In the genomic region with DNA sequence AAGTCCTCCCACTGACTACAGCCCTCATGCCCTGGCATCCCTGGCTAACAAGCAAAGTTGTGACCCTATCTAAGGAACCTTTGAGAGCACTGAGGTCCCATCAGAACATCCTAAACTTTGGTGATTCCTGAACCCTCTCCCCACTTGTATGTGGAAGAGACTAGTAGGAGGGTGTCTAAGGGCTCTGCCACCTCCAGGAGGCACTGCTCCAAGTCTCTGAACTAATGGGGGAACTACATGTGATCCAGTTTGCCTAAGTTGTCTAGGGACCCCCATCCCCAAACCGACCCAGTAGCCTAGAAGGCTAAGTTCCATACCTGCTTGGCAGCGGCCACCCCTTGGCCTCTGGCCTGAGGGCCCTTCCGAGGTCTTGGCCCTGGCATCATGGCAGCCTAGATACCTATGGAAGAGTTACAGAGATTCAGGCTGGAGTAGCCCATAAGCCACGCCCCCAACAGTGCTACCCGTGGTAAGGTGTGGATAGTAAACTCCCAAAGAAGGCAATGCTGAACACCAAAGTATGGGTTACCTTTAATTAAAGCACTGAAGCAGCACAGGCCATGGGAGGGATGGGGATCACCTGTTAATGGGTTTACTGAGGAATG, we compare ENCODE assay signal across 8 cellular contexts. TPM values are rescaled to one million over a fixed set of nuclear protein-coding genes. Genes with fewer than 3 reads are reported as not detected.
A peak's percentile ranks its signal among the peaks of the same experiment; 100 is the strongest.
DNase-seq lines count a peak whose midpoint lies in the region; ATAC-seq and TF ChIP-seq lines count a peak whose summit lies in the region.

No MANE protein-coding gene starts in this region.

- no peaks in the 10 kb centered on the region for H3K9me3 ChIP-seq in BLaER1
- H3K9me3 ChIP-seq in WERI-Rb-1 (ENCODE audit: severe bottlenecking): no peaks in the 10 kb centered on the region
- H3K9me3 ChIP-seq in prostate gland: no peaks in the 10 kb centered on the region

- CTCF ChIA-PET in MCF 10A (lab: Yijun Ruan, JAX): interaction anchor here (0.8 to 1.2 kb wide), 2 partner anchors 67 to 237 kb away, joined by 3 read pairs; no protein-coding TSS in a partner anchor

- BruUV-seq in MCF 10A (replicated peaks; lab: Mats Ljungman, UMichigan): no TSS peak

- no peak for TF ChIP-seq CTCF in MCF 10A (IDR thresholded peaks at IDR 0.05; ENCODE audit: unreplicated experiment)
- TF ChIP-seq CTCF in WERI-Rb-1 (IDR thresholded peaks at IDR 0.05; ENCODE audit: low read depth, low read length): no peak
- no peak for TF ChIP-seq CTCF in prostate gland (IDR thresholded peaks at IDR 0.05)

- intact Hi-C loops in MCF 10A (cut with micrococcal nuclease) (no loop called here), prostate gland (cut with DNase I) (loop anchor here (10.0 kb wide), 1 partner anchor 220 kb away; the partner anchor contains the start of gene ZFYVE9)

- no peak for ATAC-seq in naive thymus-derived CD8-positive, alpha-beta T cell
- ATAC-seq in left lobe of liver: no peak

- peaks cover 52% of the 10 kb centered on the region for H3K36me3 ChIP-seq in BLaER1
- peaks cover 45% of the 10 kb centered on the region for H3K36me3 ChIP-seq in WERI-Rb-1
- H3K36me3 ChIP-seq in prostate gland: peaks cover 11 to 12% of the 10 kb centered on the region in 2 donors

- H3K27ac Mint-ChIP-seq in MCF 10A (ENCODE audit: low read depth, unreplicated experiment): peak overlapping the region; percentile 95
- peak overlapping the region; percentile 56 to 96 (median 80) for H3K27ac Mint-ChIP-seq in naive thymus-derived CD8-positive, alpha-beta T cell

- peak overlapping the region; percentile 91; the same call in 1 of the 2 replicates for H3K4me3 ChIP-seq in BLaER1
- H3K4me3 ChIP-seq in WERI-Rb-1 (ENCODE audit: low read depth, low read length): no peak overlapping the region
- no peak overlapping the region for H3K4me3 ChIP-seq in prostate gland

- peak overlapping the region; percentile 93 for H3K4me2 ChIP-seq in BLaER1

- no peaks in the 10 kb centered on the region for H3K27me3 Mint-ChIP-seq in MCF 10A (ENCODE audit: insufficient read depth, unreplicated experiment)
- H3K27me3 Mint-ChIP-seq in naive thymus-derived CD8-positive, alpha-beta T cell: no peaks in the 10 kb centered on the region

- no peak overlapping the region for H3K27ac ChIP-seq in BLaER1
- no peak overlapping the region for H3K27ac ChIP-seq in WERI-Rb-1
- H3K27ac ChIP-seq in prostate gland: no peak overlapping the region

- DNase-seq in HuH-7 (ENCODE audit: low spot score) (peak; percentile 25), MCF 10A (ENCODE audit: unreplicated experiment) (no peak), cerebellar nuclear complex (lab: John Stamatoyannopoulos, UW) (no peak), left lobe of liver (ENCODE audit: low spot score) (no peak), WERI-Rb-1 (no peak), prostate gland (ENCODE audit: low spot score) (no peak)
- no peak for DNase-seq in naive thymus-derived CD8-positive, alpha-beta T cell

- H3K9me3 Mint-ChIP-seq in MCF 10A (ENCODE audit: unreplicated experiment): no peaks in the 10 kb centered on the region
- no peaks in the 10 kb centered on the region for H3K9me3 Mint-ChIP-seq in naive thymus-derived CD8-positive, alpha-beta T cell

- peaks cover 30% of the 10 kb centered on the region for H3K4me1 ChIP-seq in BLaER1
- H3K4me1 ChIP-seq in prostate gland (replicated peaks): no peaks in the 10 kb centered on the region

- H4K20me1 ChIP-seq in BLaER1: peaks cover 15% of the 10 kb centered on the region; the same call in 1 of the 2 replicates

- peak overlapping the region; percentile 99 for H3K4me3 Mint-ChIP-seq in MCF 10A (ENCODE audit: unreplicated experiment)
- peak overlapping the region; percentile 76 to 97 (median 94) for H3K4me3 Mint-ChIP-seq in naive thymus-derived CD8-positive, alpha-beta T cell

- POLR2A ChIA-PET in MCF 10A (lab: Yijun Ruan, JAX): interaction anchor here (1.1 to 2.6 kb wide), 8 partner anchors 10 to 485 kb away, joined by 3 to 38 read pairs (median 6); partner anchors contain the start of genes ORC1, PRPF38A and TXNDC12
- POLR2A ChIA-PET in naive thymus-derived CD8-positive, alpha-beta T cell (lab: Charles Lee): interaction anchor here (0.7 to 2.5 kb wide), 4 partner anchors 32 to 308 kb away, joined by 3 to 8 read pairs (median 6); partner anchors contain the start of genes BTF3L4 and TUT4

- WGBS in prostate gland: 71% methylated on average over 5 of the region's 5 CpGs

- TF ChIP-seq POLR2A in prostate gland (IDR thresholded peaks at IDR 0.05): no peak

- peaks cover 4% of the 10 kb centered on the region; the same call in 1 of the 2 replicates for H3K27me3 ChIP-seq in BLaER1
- no peaks in the 10 kb centered on the region for H3K27me3 ChIP-seq in WERI-Rb-1 (ENCODE audit: insufficient read depth, low read depth, severe bottlenecking)
- no peaks in the 10 kb centered on the region for H3K27me3 ChIP-seq in prostate gland (replicated peaks; ENCODE audit: insufficient read depth)

- H3K36me3 Mint-ChIP-seq in MCF 10A (ENCODE audit: insufficient read depth, unreplicated experiment): peaks cover 49% of the 10 kb centered on the region
- peaks cover 0 to 45% (median 7%) of the 10 kb centered on the region in 3 donors for H3K36me3 Mint-ChIP-seq in naive thymus-derived CD8-positive, alpha-beta T cell

- peaks cover 19% of the 10 kb centered on the region for H3K4me1 Mint-ChIP-seq in MCF 10A (ENCODE audit: insufficient read depth, unreplicated experiment)
- H3K4me1 Mint-ChIP-seq in naive thymus-derived CD8-positive, alpha-beta T cell: peaks cover 18 to 61% (median 51%) of the 10 kb centered on the region in 4 donors

- H3K9ac ChIP-seq in BLaER1: no peak overlapping the region

RNA-seq across cellular contexts. Expression of gene CC2D1B, which starts 1.7 kb away (rescaled TPM):
- total RNA-seq in MCF 10A (2022) (28.4 and 29.5 TPM in 2 replicates), left lobe of liver (14.5 TPM), prostate gland (10 to 100 TPM; 24.2 to 43.9 TPM)
- total RNA-seq in naive thymus-derived CD8-positive, alpha-beta T cell: 10 to 100 TPM; 87.0 to 96.5 TPM
- polyA plus RNA-seq in naive thymus-derived CD8-positive, alpha-beta T cell: 10 to 100 TPM in 1 of 3 donors, 1 to 10 TPM in 2; 4.2 to 10.5 (median 6.7) TPM

RNA-seq across cellular contexts. Expression of gene ORC1, which starts 39.9 kb away (rescaled TPM):
- total RNA-seq in MCF 10A (2022) (1.8 and 2.7 TPM in 2 replicates), left lobe of liver (0.38 TPM), prostate gland (1 to 10 TPM; 2.2 to 3.3 TPM)
- total RNA-seq in naive thymus-derived CD8-positive, alpha-beta T cell: 1 to 10 TPM; 1.0 to 1.2 TPM
- polyA plus RNA-seq in naive thymus-derived CD8-positive, alpha-beta T cell: under 1 TPM in 1 of 3 donors, not detected in 2; 0.18 TPM

RNA-seq across cellular contexts. Expression of gene PRPF38A, which starts 40.1 kb away (rescaled TPM):
- total RNA-seq in MCF 10A (2022) (63.8 TPM in 2 replicates), left lobe of liver (11.8 TPM), prostate gland (10 to 100 TPM; 15.3 to 24.8 TPM)
- total RNA-seq in naive thymus-derived CD8-positive, alpha-beta T cell: 10 to 100 TPM; 78.3 to 89.1 TPM
- polyA plus RNA-seq in naive thymus-derived CD8-positive, alpha-beta T cell: 10 to 100 TPM; 31.2 to 36.5 (median 35.5) TPM
